11 cellular contexts compared by ENCODE assay signal in the genomic region with DNA sequence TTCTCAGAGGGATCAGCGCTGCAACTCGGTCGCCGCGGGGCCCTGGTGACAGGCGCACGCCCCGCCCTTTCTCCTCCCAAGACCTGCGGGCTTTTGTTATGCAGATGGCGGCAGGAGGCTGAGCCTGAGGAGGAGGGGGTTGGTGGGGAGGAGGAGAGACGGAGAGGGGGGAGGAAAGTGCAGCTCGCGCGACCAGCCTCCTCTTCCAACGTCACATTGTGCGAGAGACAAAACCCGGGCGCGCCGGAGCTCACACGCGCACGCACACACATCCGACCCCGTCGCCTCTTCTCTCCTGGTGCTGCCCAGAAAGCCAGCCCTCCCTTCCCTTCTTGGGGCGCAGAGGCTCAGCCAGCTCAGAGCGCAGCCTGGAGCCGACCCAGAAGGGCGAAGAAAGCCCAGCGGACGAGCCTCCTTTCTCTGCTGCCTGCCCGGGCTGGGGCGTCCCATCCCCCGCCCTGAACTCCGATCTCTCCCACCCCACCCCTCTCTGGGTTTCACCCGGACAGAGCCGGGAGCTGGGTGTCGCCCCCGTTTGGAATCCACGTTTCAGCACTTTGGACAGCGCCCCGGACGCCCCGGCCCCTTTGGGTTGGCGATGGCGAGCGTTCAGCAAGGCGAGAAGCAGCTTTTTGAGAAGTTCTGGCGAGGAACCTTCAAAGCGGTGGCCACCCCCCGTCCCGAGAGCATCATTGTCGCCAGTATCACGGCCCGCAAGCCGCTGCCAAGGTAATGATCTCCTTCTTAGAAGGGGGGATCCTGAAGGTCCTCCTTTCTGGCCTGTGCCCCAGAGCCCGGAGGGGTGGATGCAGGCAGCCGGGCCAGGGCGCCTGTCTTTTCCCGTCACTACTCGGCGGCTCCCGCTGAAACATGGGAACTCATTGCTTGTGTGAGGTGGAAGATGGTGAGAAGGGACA. TPM values are rescaled to one million over a fixed set of nuclear protein-coding genes. Genes with fewer than 3 reads are reported as not detected.
DNase-seq lines count a peak whose midpoint lies in the region; ATAC-seq and TF ChIP-seq lines count a peak whose summit lies in the region.
"Had no signal": no experiment of that assay in that cellular context is flagged by ENCODE, and none has a peak within 500 bp of the region (broad histone marks: within the 10 kb centered on the region; RNA-seq: fewer than 3 reads in every experiment).

A gene with protein sequence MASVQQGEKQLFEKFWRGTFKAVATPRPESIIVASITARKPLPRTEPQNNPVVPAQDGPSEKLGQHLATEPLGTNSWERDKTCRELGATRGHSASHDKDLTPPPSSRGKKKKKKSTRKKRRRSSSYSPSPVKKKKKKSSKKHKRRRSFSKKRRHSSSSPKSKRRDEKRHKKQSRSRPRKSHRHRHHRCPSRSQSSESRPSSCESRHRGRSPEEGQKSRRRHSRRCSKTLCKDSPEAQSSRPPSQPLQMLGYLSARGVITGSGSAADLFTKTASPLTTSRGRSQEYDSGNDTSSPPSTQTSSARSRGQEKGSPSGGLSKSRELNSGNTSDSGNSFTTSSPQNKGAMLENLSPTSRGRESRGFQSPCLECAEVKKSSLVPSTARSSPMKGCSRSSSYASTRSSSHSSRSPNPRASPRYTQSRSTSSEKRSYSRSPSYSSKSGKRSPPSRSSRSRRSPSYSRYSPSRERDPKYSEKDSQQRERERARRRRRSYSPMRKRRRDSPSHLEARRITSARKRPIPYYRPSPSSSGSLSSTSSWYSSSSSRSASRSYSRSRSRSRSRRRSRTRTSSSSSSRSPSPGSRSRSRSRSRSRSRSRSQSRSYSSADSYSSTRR (plus strand): TSS at position 257 of the 917 bp plus-strand sequence. CDS start 342 bp downstream, at position 599.

- H3K27ac Mint-ChIP-seq in activated T-helper 2 cell treated with anti-CD3 and anti-CD28 coated beads, Interferon-gamma antibody, Interleukin-2, Interleukin-4, amounts not matched to agents 10 μg/mL and 5 μg/mL and 100 μg/mL, durations not matched to agents 14 hours and 24 hours and 36 hours, result no peak within 1 kb of the TSS
- H3K27ac Mint-ChIP-seq: naive thymus-derived CD4-positive, alpha-beta T cell had no signal

- H3K36me3 ChIP-seq in left lung, result no peaks in the 10 kb centered on the region
- no peaks in the 10 kb centered on the region for H3K36me3 ChIP-seq in breast epithelium

- H3K4me1 ChIP-seq in left lung (no peaks in the 10 kb centered on the region), breast epithelium (no peaks in the 10 kb centered on the region)

- H3K4me1 Mint-ChIP-seq in activated T-helper 2 cell treated with anti-CD3 and anti-CD28 coated beads, Interferon-gamma antibody, Interleukin-2, Interleukin-4, amounts not matched to agents 10 μg/mL and 5 μg/mL and 100 μg/mL, durations not matched to agents 14 hours and 24 hours and 36 hours (ENCODE audit: low read depth), result no peaks in the 10 kb centered on the region
- H3K4me1 Mint-ChIP-seq: naive thymus-derived CD4-positive, alpha-beta T cell had no signal

- H3K9me3 ChIP-seq in left lung (no peaks in the 10 kb centered on the region), breast epithelium (no peaks in the 10 kb centered on the region)

- no peak for TF ChIP-seq POLR2A in breast epithelium (IDR thresholded peaks at IDR 0.05)

- no peak within 1 kb of the TSS for H3K4me3 ChIP-seq in left lung
- H3K4me3 ChIP-seq in breast epithelium, result no peak within 1 kb of the TSS

- ATAC-seq in left lung, result peak; percentile 43
- no peak for ATAC-seq in sciatic nerve
- ATAC-seq in HG03025 (IDR thresholded peaks at IDR 0.05; ENCODE audit: low FRiP score, unreplicated experiment), result no peak
- ATAC-seq: naive thymus-derived CD4-positive, alpha-beta T cell had no signal

- H3K27me3 ChIP-seq in left lung, result peaks cover 25 to 73% of the 10 kb centered on the region in 2 donors
- H3K27me3 ChIP-seq in breast epithelium, result peaks cover 0 to 68% of the 10 kb centered on the region in 2 donors

- no peak within 1 kb of the TSS for H3K4me3 Mint-ChIP-seq in activated T-helper 2 cell treated with anti-CD3 and anti-CD28 coated beads, Interferon-gamma antibody, Interleukin-2, Interleukin-4, amounts not matched to agents 10 μg/mL and 5 μg/mL and 100 μg/mL, durations not matched to agents 14 hours and 24 hours and 36 hours (ENCODE audit: low read depth)
- H3K4me3 Mint-ChIP-seq: naive thymus-derived CD4-positive, alpha-beta T cell had no signal

- H3K36me3 Mint-ChIP-seq in activated T-helper 2 cell treated with anti-CD3 and anti-CD28 coated beads, Interferon-gamma antibody, Interleukin-2, Interleukin-4, amounts not matched to agents 10 μg/mL and 5 μg/mL and 100 μg/mL, durations not matched to agents 14 hours and 24 hours and 36 hours (ENCODE audit: low read depth), result no peaks in the 10 kb centered on the region

- intact Hi-C loops in activated T-helper 2 cell treated with anti-CD3 and anti-CD28 coated beads, Interferon-gamma antibody, Interleukin-2, Interleukin-4, amounts not matched to agents 10 μg/mL and 5 μg/mL and 100 μg/mL, durations not matched to agents 14 hours and 24 hours and 36 hours (cut with micrococcal nuclease), result no loop called here
- intact Hi-C loops in left lung (cut with DNase I), result no loop called here
- intact Hi-C loops in breast epithelium (cut with DNase I; ENCODE audit: low total_unique reads), result loop anchor here (5.0 kb wide), 1 partner anchor 1099 kb away; no protein-coding TSS in a partner anchor
- intact Hi-C loops in sciatic nerve (cut with DNase I), result no loop called here

- H3K27ac ChIP-seq in left lung (no peak within 1 kb of the TSS), breast epithelium (no peak within 1 kb of the TSS)

- peaks cover 18% of the 10 kb centered on the region for H3K27me3 Mint-ChIP-seq in activated T-helper 2 cell treated with anti-CD3 and anti-CD28 coated beads, Interferon-gamma antibody, Interleukin-2, Interleukin-4, amounts not matched to agents 10 μg/mL and 5 μg/mL and 100 μg/mL, durations not matched to agents 14 hours and 24 hours and 36 hours (ENCODE audit: low read depth)

- DNase-seq in DMS 273 (lab: John Stamatoyannopoulos, UW; ENCODE audit: unreplicated experiment) (peak; percentile 84), NCI-H146 treated with DMSO at 0.1 percent for 48 hours (lab: John Stamatoyannopoulos, UW; ENCODE audit: unreplicated experiment) (peak; percentile 90), left lung (peak in 1 of 2 donors; percentile 73), breast epithelium (ENCODE audit: low spot score in 2 of 2) (no peak), GDM1 (lab: John Stamatoyannopoulos, UW) (no peak), sciatic nerve (ENCODE audit: low spot score) (no peak)
- peak; percentile 9 for DNase-seq in activated T-helper 2 cell treated with anti-CD3 and anti-CD28 coated beads, Interferon-gamma antibody, Interleukin-2, Interleukin-4, amounts not matched to agents 10 μg/mL and 5 μg/mL and 100 μg/mL, durations not matched to agents 14 hours and 24 hours and 36 hours (ENCODE audit: low spot score)

- TF ChIP-seq CTCF in left lung (IDR thresholded peaks at IDR 0.05) (no peak), breast epithelium (IDR thresholded peaks at IDR 0.05) (no peak)

- H3K9me3 Mint-ChIP-seq in activated T-helper 2 cell treated with anti-CD3 and anti-CD28 coated beads, Interferon-gamma antibody, Interleukin-2, Interleukin-4, amounts not matched to agents 10 μg/mL and 5 μg/mL and 100 μg/mL, durations not matched to agents 14 hours and 24 hours and 36 hours, result no peaks in the 10 kb centered on the region

RNA-seq across cellular contexts. Expression of the gene that starts here (rescaled TPM):
- not detected in 2 replicates for total RNA-seq in activated T-helper 2 cell treated with anti-CD3 and anti-CD28 coated beads, Interferon-gamma antibody, Interleukin-2, Interleukin-4, amounts not matched to agents 10 μg/mL and 5 μg/mL and 100 μg/mL, durations not matched to agents 14 hours and 24 hours and 36 hours
- under 1 TPM in 1 of 2 donors, not detected in 1; 0.05 TPM for total RNA-seq in left lung
- not detected for total RNA-seq in breast epithelium
- 0.04 TPM for total RNA-seq in sciatic nerve
- total RNA-seq: dermis microvascular lymphatic vessel endothelial cell; naive thymus-derived CD4-positive, alpha-beta T cell; subcutaneous adipose tissue had no signal

Comparison
In these comparisons a context has a peak if more than half of its experiments do, and no peak if none do; other contexts are left out.
1. Peak in DNase-seq in activated T-helper 2 cell treated with anti-CD3 and anti-CD28 coated beads, Interferon-gamma antibody, Interleukin-2, Interleukin-4, amounts not matched to agents 10 μg/mL and 5 μg/mL and 100 μg/mL, durations not matched to agents 14 hours and 24 hours and 36 hours; RNA of the gene not detected or under 1 TPM.
2. Peak in ATAC-seq in left lung; RNA of the gene not detected or under 1 TPM.
3. DNase-seq: peak in DMS 273 (single experiment) and NCI-H146 treated with DMSO at 0.1 percent for 48 hours (single experiment); none in breast epithelium (0 of 2), GDM1 (single experiment) and sciatic nerve (single experiment).